In the genomic region with DNA sequence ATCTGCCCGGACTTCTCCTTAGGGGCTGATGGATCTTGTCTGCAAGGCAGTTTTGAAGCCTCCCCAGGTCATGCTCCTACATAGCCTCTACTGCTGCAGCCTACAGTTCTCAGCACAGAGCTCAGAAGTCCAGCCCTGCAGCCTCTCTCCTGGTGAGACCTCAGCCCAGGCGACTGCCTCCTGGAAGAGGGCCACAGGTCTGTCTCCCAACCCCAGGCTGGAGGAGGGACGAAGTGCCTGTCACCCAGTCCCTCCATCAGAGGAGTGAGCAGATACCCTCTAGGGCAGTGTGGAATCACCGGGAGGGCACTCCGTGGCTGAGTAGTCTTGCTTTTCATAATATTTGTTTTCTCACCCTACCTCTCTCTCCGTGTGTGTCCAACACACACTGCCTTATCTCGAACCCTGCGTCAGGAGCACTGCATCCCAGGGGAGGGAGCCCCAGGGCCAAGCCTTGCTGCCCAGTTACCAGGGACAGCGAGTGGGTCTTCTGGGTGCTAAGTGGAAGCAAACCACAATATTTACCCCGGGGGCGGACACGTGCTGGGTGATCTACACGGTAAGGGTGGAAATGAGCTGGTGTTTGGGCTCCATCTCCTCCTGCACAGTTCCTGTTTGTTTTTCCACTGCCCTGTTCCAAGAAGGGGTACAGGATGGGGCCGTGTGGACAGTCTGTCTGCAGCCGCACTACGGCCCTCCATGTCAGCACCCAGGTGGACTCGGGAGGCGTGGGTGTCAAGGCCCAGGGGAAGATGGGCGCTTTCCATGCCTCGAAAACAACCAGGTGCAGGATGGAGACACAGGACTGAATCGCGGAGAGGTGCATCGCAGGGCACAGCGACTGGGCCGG, we compare ENCODE assay signal across 13 cellular contexts.
DNase-seq lines count a peak whose midpoint lies in the region; ATAC-seq, FAIRE-seq and TF ChIP-seq lines count a peak whose summit lies in the region.
"Had no signal": no experiment of that assay in that cellular context is flagged by ENCODE, and none has a peak within 500 bp of the region (broad histone marks: within the 10 kb centered on the region; RNA-seq: fewer than 3 reads in every experiment).

No MANE protein-coding gene starts in this region.

- H3K9ac ChIP-seq in ES-I3 (ENCODE audit: low read depth, low read length), result peak overlapping the region; percentile 30; the same call in 1 of the 2 replicates

- H3K4me3 ChIP-seq in Panc1 (ENCODE audit: low read depth in 2 of 2, low read length in 2 of 2), result peak overlapping the region in 1 of 2 experiments; percentile 18; a peak in 1 of 4 replicates
- peak overlapping the region; percentile 37; the same call in 1 of the 2 replicates for H3K4me3 ChIP-seq in iPS DF 6.9 (ENCODE audit: low read length)
- H3K4me3 ChIP-seq in pancreas, result peak overlapping the region in 3 of 4 donors; percentile 10 to 43 (median 27)
- H3K4me3 ChIP-seq in vagina, result peak overlapping the region in 1 of 2 donors; percentile 32

- peaks cover 5% of the 10 kb centered on the region; the same call in 1 of the 2 replicates for H3K27me3 ChIP-seq in Panc1 (ENCODE audit: control insufficient read depth, insufficient read depth, low read length)
- H3K27me3 ChIP-seq in iPS DF 6.9 (ENCODE audit: control insufficient read depth, insufficient read depth, low read length), result peaks cover 8% of the 10 kb centered on the region; the same call in 1 of the 2 replicates
- H3K27me3 ChIP-seq in pancreas, result no peaks in the 10 kb centered on the region
- no peaks in the 10 kb centered on the region for H3K27me3 ChIP-seq in vagina
- H3K27me3 ChIP-seq: BE2C had no signal

- ATAC-seq in Panc1 (peak; percentile 35; the same call in 1 of the 2 replicates), pancreas (peak; percentile 19 to 73 (median 63)), HG02973 (IDR thresholded peaks at IDR 0.05; ENCODE audit: unreplicated experiment) (no peak)

- no peak for FAIRE-seq in pancreas (lab: Jason Lieb, UNC)

- CTCF ChIA-PET in Panc1 (lab: Charles Lee), result no interaction called here

- intact Hi-C loops in Panc1 (cut with micrococcal nuclease; ENCODE audit: unreplicated experiment) (no loop called here), pancreas (cut with DNase I) (no loop called here), vagina (cut with DNase I) (no loop called here)

- WGBS in iPS DF 6.9 (ENCODE audit: insufficient coverage, insufficient read length), result no CpG with 5 or more reads among the region's 25 CpGs
- WGBS in pancreas, 2 donors, result 19% methylated on average over 25 of the region's 25 CpGs

- H3K36me3 ChIP-seq in ES-I3 (ENCODE audit: insufficient read depth, low read length) (no peaks in the 10 kb centered on the region), Panc1 (ENCODE audit: control insufficient read depth, insufficient read depth, low read length) (no peaks in the 10 kb centered on the region), iPS DF 6.9 (ENCODE audit: control insufficient read depth, insufficient read depth, low read length) (no peaks in the 10 kb centered on the region), pancreas (no peaks in the 10 kb centered on the region), vagina (no peaks in the 10 kb centered on the region)
- H3K36me3 ChIP-seq: BE2C had no signal

- TF ChIP-seq POLR2A in vagina (IDR thresholded peaks at IDR 0.05), result no peak

- H3K27ac ChIP-seq in Panc1 (ENCODE audit: low read length) (no peak overlapping the region), iPS DF 6.9 (ENCODE audit: low read length) (no peak overlapping the region), pancreas (no peak overlapping the region), vagina (no peak overlapping the region)

- H3K9me3 ChIP-seq in ES-I3 (ENCODE audit: control insufficient read depth, insufficient read depth, low read length) (no peaks in the 10 kb centered on the region), Panc1 (ENCODE audit: control insufficient read depth, insufficient read depth, low read depth, low read length) (no peaks in the 10 kb centered on the region), iPS DF 6.9 (ENCODE audit: control insufficient read depth, insufficient read depth, low read length) (no peaks in the 10 kb centered on the region), pancreas (no peaks in the 10 kb centered on the region), vagina (no peaks in the 10 kb centered on the region)
- H3K9me3 ChIP-seq: BE2C had no signal

- TF ChIP-seq CTCF in Panc1 (IDR thresholded peaks at IDR 0.05), result no peak
- TF ChIP-seq CTCF in pancreas (IDR thresholded peaks at IDR 0.05), result no peak
- no peak for TF ChIP-seq CTCF in vagina (IDR thresholded peaks at IDR 0.05)

- POLR2A ChIA-PET in Panc1 (lab: Charles Lee), result no interaction called here

- no peaks in the 10 kb centered on the region for H3K4me1 ChIP-seq in ES-I3 (ENCODE audit: insufficient read depth, low read length)
- H3K4me1 ChIP-seq in Panc1 (ENCODE audit: control insufficient read depth, insufficient read depth, low read length), result peaks cover 3% of the 10 kb centered on the region; the same call in 1 of the 2 replicates
- H3K4me1 ChIP-seq in iPS DF 6.9 (ENCODE audit: control insufficient read depth, insufficient read depth, low read length), result peaks cover 1% of the 10 kb centered on the region; the same call in 1 of the 2 replicates
- H3K4me1 ChIP-seq in pancreas, result no peaks in the 10 kb centered on the region
- peaks cover 13% of the 10 kb centered on the region for H3K4me1 ChIP-seq in vagina
- H3K4me1 ChIP-seq: BE2C had no signal

- in situ Hi-C loops in Panc1 (cut with HindIII; ENCODE audit: low pct_unique_long_range_greater_than_20kb, low sequenced_read_pairs), result no loop called here

- BruUV-seq in Panc1 (replicated peaks; lab: Mats Ljungman, UMichigan), result no TSS peak

- DNase-seq in Panc1 (ENCODE audit: low read depth, low spot score), result no peak
- DNase-seq in iPS DF 6.9 (ENCODE audit: low read depth, low spot score), result no peak
- DNase-seq in pancreas, result peak in 1 of 6 donors; percentile 25
- DNase-seq in NCI-H446 (lab: John Stamatoyannopoulos, UW), result no peak
- no peak for DNase-seq in vagina (ENCODE audit: extremely low spot score in 2 of 2)
- no peak for DNase-seq in EL
- DNase-seq: BE2C; Kasumi-1; midbrain; NK-92 treated with Interleukin-12 subunit alpha and Interleukin-12 subunit beta, amount 100 ng/mL, for 24 hours; stimulated activated CD4-positive, alpha-beta T cell treated with anti-CD3 and anti-CD28 coated beads, Interleukin-2, amount 100 ng/mL, for 24 hours had no signal
